ENCODE assay signal across 33 cellular contexts in genomic region chr16:18933501-18933900, GRCh38. TPM values are rescaled to one million over a fixed set of nuclear protein-coding genes. Genes with fewer than 3 reads are reported as not detected.
DNase-seq lines count a peak whose midpoint lies in the region; ATAC-seq and TF ChIP-seq lines count a peak whose summit lies in the region.
"Had no signal": no experiment of that assay in that cellular context is flagged by ENCODE, and none has a peak within 500 bp of the region (broad histone marks: within the 10 kb centered on the region; RNA-seq: fewer than 3 reads in every experiment).

No MANE protein-coding gene starts in this region.

- H3K4me3 ChIP-seq in SK-N-SH (ENCODE audit: low read depth in 2 of 2, low read length in 1 of 2) (no peak overlapping the region), HEK293 (ENCODE audit: low read depth, low read length) (no peak overlapping the region), gastrocnemius medialis (no peak overlapping the region)
- H3K4me3 ChIP-seq: A549, esophagus squamous epithelium, hepatocyte, lower lobe of right lung, mucosa of descending colon, PC-9, vagina had no signal

- no peaks in the 10 kb centered on the region for H3K27me3 ChIP-seq in SK-N-SH (ENCODE audit: insufficient read depth)
- H3K27me3 ChIP-seq in gastrocnemius medialis: no peaks in the 10 kb centered on the region
- H3K27me3 ChIP-seq: esophagus squamous epithelium, hepatocyte, vagina had no signal

- CTCF ChIA-PET in SK-N-SH (lab: Yijun Ruan, JAX): no interaction called here
- CTCF ChIA-PET in HEK293 (lab: Yijun Ruan, JAX): interaction anchor here (0.6 to 0.9 kb wide), 2 partner anchors 36 to 132 kb away, joined by 3 to 4 read pairs; partner anchors contain the start of gene ARL6IP1
- CTCF ChIA-PET in WTC11 (lab: Charles Lee): no interaction called here

- no peaks in the 10 kb centered on the region for H3K9me2 ChIP-seq in SK-N-SH

- 62% methylated on average over 1 of the region's 1 CpG for WGBS in SK-N-SH (ENCODE audit: low lambda C conversion rate)

- DNase-seq in SK-N-SH (no peak), gastrocnemius medialis (no peak), WTC11 (ENCODE audit: low spot score) (no peak), NCI-H1417 treated with DMSO at 0.1 percent for 48 hours (lab: John Stamatoyannopoulos, UW) (no peak), pons (ENCODE audit: low spot score) (no peak)
- no peak for DNase-seq in central memory CD8-positive, alpha-beta T cell (ENCODE audit: low spot score in 2 of 2)
- DNase-seq: activated CD4-positive, alpha-beta T cell treated with anti-CD3 and anti-CD28 coated beads for 4 hours; AML-193; amygdala; CD4-positive, CD25-positive, alpha-beta regulatory T cell; esophagus squamous epithelium; foreskin melanocyte; kidney glomerular epithelial cell; lower lobe of right lung; mucosa of descending colon; natural killer cell; NCI-H510A treated with DMSO at 0.1 percent for 48 hours; nucleus accumbens; PC-9; SHP77; small intestine; stimulated activated naive CD4-positive, alpha-beta T cell treated with Interleukin-2 at 50 U/mL for 16 hours had no signal

- TF ChIP-seq CTCF in SK-N-SH (IDR thresholded peaks at IDR 0.05) (no peak), HEK293 (tag by site-specific recombination; IDR thresholded peaks at IDR 0.05) (no peak), gastrocnemius medialis (IDR thresholded peaks at IDR 0.05 in 4 of 5, conservative IDR thresholded peaks at IDR 0.05 in 1 of 5) (no peak), WTC11 (IDR thresholded peaks at IDR 0.05) (no peak)

- H3K27ac Mint-ChIP-seq in central memory CD8-positive, alpha-beta T cell (ENCODE audit: low read depth): peak overlapping the region; percentile 65
- H3K27ac Mint-ChIP-seq in WTC11: no peak overlapping the region
- H3K27ac Mint-ChIP-seq: activated naive CD4-positive, alpha-beta T cell treated with anti-CD3 and anti-CD28 coated beads, Interleukin-2, amount 50 U/mL, for 72 hours; activated T-helper 17 cell treated with anti-CD3 and anti-CD28 coated beads, Interleukin-2, amount 50 U/mL, for 72 hours; CD4-positive, CD25-positive, alpha-beta regulatory T cell; dendritic cell treated with granulocyte-macrophage colony-stimulating factor and Interleukin-4, amounts not matched to agents 40 ng/mL and 50 ng/mL, for 4 days; natural killer cell; T-helper 2 cell treated with Interferon-gamma antibody and Interleukin-4, amounts not matched to agents 5 μg/mL and 100 μg/mL, for 36 hours had no signal

- H3K4me2 ChIP-seq in SK-N-SH: 0 out of 2 replicates have a peak overlapping the region, but pooled peaks have one; percentile 21
- H3K4me2 ChIP-seq: hepatocyte, PC-9 had no signal

- H3K9me3 Mint-ChIP-seq in central memory CD8-positive, alpha-beta T cell: no peaks in the 10 kb centered on the region
- H3K9me3 Mint-ChIP-seq in WTC11: no peaks in the 10 kb centered on the region
- H3K9me3 Mint-ChIP-seq: activated naive CD4-positive, alpha-beta T cell treated with anti-CD3 and anti-CD28 coated beads, Interleukin-2, amount 50 U/mL, for 72 hours; activated T-helper 17 cell treated with anti-CD3 and anti-CD28 coated beads, Interleukin-2, amount 50 U/mL, for 72 hours; dendritic cell treated with granulocyte-macrophage colony-stimulating factor and Interleukin-4, amounts not matched to agents 40 ng/mL and 50 ng/mL, for 4 days; IgD-negative memory B cell; natural killer cell; T-helper 2 cell treated with Interferon-gamma antibody and Interleukin-4, amounts not matched to agents 5 μg/mL and 100 μg/mL, for 36 hours had no signal

- POLR2A ChIA-PET in SK-N-SH (lab: Yijun Ruan, JAX): no interaction called here
- POLR2A ChIA-PET in HEK293 (lab: Yijun Ruan, JAX): no interaction called here
- POLR2A ChIA-PET in WTC11 (lab: Charles Lee): no interaction called here

- TF ChIP-seq POLR2A in gastrocnemius medialis (IDR thresholded peaks at IDR 0.05): no peak

- intact Hi-C loops in gastrocnemius medialis (cut with DNase I; ENCODE audit: low total_unique reads): no loop called here

- ATAC-seq in SK-N-SH treated with all-trans-retinoic acid at 6 μM for 48 hours (no peak), gastrocnemius medialis (no peak), WTC11 (no peak)
- ATAC-seq in central memory CD8-positive, alpha-beta T cell (replicated peaks; ENCODE audit: extremely low read depth, poor library complexity, severe bottlenecking): no peak
- ATAC-seq: A549; activated naive CD4-positive, alpha-beta T cell treated with anti-CD3 and anti-CD28 coated beads, Interleukin-2, amount 50 U/mL, for 72 hours; activated T-helper 17 cell treated with anti-CD3 and anti-CD28 coated beads, Interleukin-2, amount 50 U/mL, for 72 hours; HCT116; lower lobe of right lung; mucosa of descending colon; natural killer cell had no signal

- in situ Hi-C loops in gastrocnemius medialis (cut with MboI; ENCODE audit: low sequenced_read_pairs in 4 of 4): no loop called here

- no peaks in the 10 kb centered on the region for H4K20me1 ChIP-seq in SK-N-SH (ENCODE audit: insufficient read depth)

- no peak for TF ChIP-seq EP300 in SK-N-SH (IDR thresholded peaks at IDR 0.05; ENCODE audit: borderline replicate concordance in 1 of 2, low read depth in 1 of 2, low read length in 1 of 2)

- H3K4me3 Mint-ChIP-seq in central memory CD8-positive, alpha-beta T cell: no peak overlapping the region
- H3K4me3 Mint-ChIP-seq in WTC11: no peak overlapping the region
- H3K4me3 Mint-ChIP-seq: activated T-helper 17 cell treated with anti-CD3 and anti-CD28 coated beads, Interleukin-2, amount 50 U/mL, for 72 hours; dendritic cell treated with granulocyte-macrophage colony-stimulating factor and Interleukin-4, amounts not matched to agents 40 ng/mL and 50 ng/mL, for 4 days; IgD-negative memory B cell; natural killer cell; T-helper 2 cell treated with Interferon-gamma antibody and Interleukin-4, amounts not matched to agents 5 μg/mL and 100 μg/mL, for 36 hours had no signal

- H3K9me3 ChIP-seq in SK-N-SH (no peaks in the 10 kb centered on the region), HEK293 (ENCODE audit: control insufficient read depth, insufficient read depth, low read depth, low read length) (no peaks in the 10 kb centered on the region), gastrocnemius medialis (no peaks in the 10 kb centered on the region)
- H3K9me3 ChIP-seq: A549, esophagus squamous epithelium, lower lobe of right lung, mucosa of descending colon, vagina had no signal

- H3K9ac ChIP-seq in SK-N-SH: no peak overlapping the region

- H3K27ac ChIP-seq in SK-N-SH (ENCODE audit: low read depth in 2 of 2, low read length in 1 of 2) (no peak overlapping the region), HEK293 (ENCODE audit: extremely low read depth, low read depth, low read length) (no peak overlapping the region), gastrocnemius medialis (peak overlapping the region; percentile 90 to 95 (median 91))
- H3K27ac ChIP-seq: hepatocyte, lower lobe of right lung, PC-9, vagina had no signal

- H2AFZ ChIP-seq in SK-N-SH (ENCODE audit: low read depth): 0 out of 2 replicates have a peak overlapping the region, but pooled peaks have one; percentile 40
- H2AFZ ChIP-seq: hepatocyte, PC-9 had no signal

- no peaks in the 10 kb centered on the region for H3K36me3 ChIP-seq in SK-N-SH (replicated peaks in 1 of 2; ENCODE audit: control insufficient read depth in 1 of 2, insufficient read depth in 2 of 2, low read length in 1 of 2)
- H3K36me3 ChIP-seq in HEK293 (ENCODE audit: control insufficient read depth in 2 of 2, insufficient read depth in 1 of 2, low read length in 2 of 2): no peaks in the 10 kb centered on the region
- H3K36me3 ChIP-seq in gastrocnemius medialis: no peaks in the 10 kb centered on the region
- H3K36me3 ChIP-seq: esophagus squamous epithelium, lower lobe of right lung, vagina had no signal

- peaks cover 7% of the 10 kb centered on the region for H3K27me3 Mint-ChIP-seq in central memory CD8-positive, alpha-beta T cell
- H3K27me3 Mint-ChIP-seq in WTC11 (ENCODE audit: low read depth): no peaks in the 10 kb centered on the region; the same call in 1 of the 2 replicates
- H3K27me3 Mint-ChIP-seq: activated T-helper 17 cell treated with anti-CD3 and anti-CD28 coated beads, Interleukin-2, amount 50 U/mL, for 72 hours; CD4-positive, CD25-positive, alpha-beta regulatory T cell had no signal

- no peaks in the 10 kb centered on the region for H3K4me1 Mint-ChIP-seq in central memory CD8-positive, alpha-beta T cell
- peaks cover 15% of the 10 kb centered on the region; the same call in 1 of the 2 replicates for H3K4me1 Mint-ChIP-seq in WTC11
- H3K4me1 Mint-ChIP-seq: activated T-helper 17 cell treated with anti-CD3 and anti-CD28 coated beads, Interleukin-2, amount 50 U/mL, for 72 hours; natural killer cell had no signal

- peaks cover 11% of the 10 kb centered on the region for H3F3A ChIP-seq in SK-N-SH (replicated peaks; ENCODE audit: insufficient read depth)

- no peaks in the 10 kb centered on the region for H3K4me1 ChIP-seq in SK-N-SH (ENCODE audit: control insufficient read depth in 1 of 2, insufficient read depth in 2 of 2, low read depth in 1 of 2, low read length in 1 of 2)
- H3K4me1 ChIP-seq in HEK293 (ENCODE audit: control insufficient read depth, insufficient read depth, low read length): no peaks in the 10 kb centered on the region
- peaks cover 24 to 30% of the 10 kb centered on the region in 2 donors for H3K4me1 ChIP-seq in gastrocnemius medialis
- H3K4me1 ChIP-seq: lower lobe of right lung, vagina had no signal

- no peaks in the 10 kb centered on the region for H3K36me3 Mint-ChIP-seq in central memory CD8-positive, alpha-beta T cell (ENCODE audit: insufficient read depth)
- H3K36me3 Mint-ChIP-seq in WTC11: no peaks in the 10 kb centered on the region
- H3K36me3 Mint-ChIP-seq: activated naive CD4-positive, alpha-beta T cell treated with anti-CD3 and anti-CD28 coated beads, Interleukin-2, amount 50 U/mL, for 72 hours; CD4-positive, CD25-positive, alpha-beta regulatory T cell; natural killer cell had no signal

- no peaks in the 10 kb centered on the region for H3K79me2 ChIP-seq in SK-N-SH (ENCODE audit: insufficient read depth)
- H3K79me2 ChIP-seq: hepatocyte had no signal

- no peak for TF ChIP-seq RAD21 in SK-N-SH (IDR thresholded peaks at IDR 0.05; ENCODE audit: low read length)

TF ChIP-seq in SK-N-SH, 30 proteins besides CTCF, POLR2A, EP300 and RAD21 (continues in another document):
- no peak for TF ChIP-seq TCF12 (IDR thresholded peaks at IDR 0.05)

TF ChIP-seq in SK-N-SH treated with all-trans-retinoic acid at 6 μM for 48 hours, 23 proteins besides CTCF, POLR2A, EP300 and RAD21 (continues in another document):
- no peak for TF ChIP-seq ISL1 (CRISPR knock-in tag; IDR thresholded peaks at IDR 0.05)

RNA-seq across cellular contexts. Expression of gene SMG1, which starts 7.3 kb away (rescaled TPM):
- 11.2 and 14.8 TPM in 2 replicates for polyA plus RNA-seq in SK-N-SH (2012; rRNA removed)
- 11.7 and 12.4 TPM in 2 replicates for polyA plus RNA-seq in SK-N-SH (2012; cell fraction: cytosol; rRNA removed)
- polyA plus RNA-seq in SK-N-SH (2012; cell fraction: nucleus; rRNA removed): 16.9 and 32.5 TPM in 2 replicates
- 100 to 1,000 TPM in 3 of 4 donors, 10 to 100 TPM in 1; 88.5 to 183 (median 159) TPM for total RNA-seq in gastrocnemius medialis
- 67.3 to 80.8 TPM (median 72.2 TPM) in 3 replicates for total RNA-seq in WTC11 (2021)

RNA-seq across cellular contexts. Expression of gene TMC7, which starts 50.2 kb away (rescaled TPM):
- 0.66 and 0.93 TPM in 2 replicates for polyA plus RNA-seq in SK-N-SH (2012; rRNA removed)
- 0.70 and 0.90 TPM in 2 replicates for polyA plus RNA-seq in SK-N-SH (2012; cell fraction: cytosol; rRNA removed)
- 1.5 and 1.7 TPM in 2 replicates for polyA plus RNA-seq in SK-N-SH (2012; cell fraction: nucleus; rRNA removed)
- total RNA-seq in gastrocnemius medialis (under 1 TPM in 3 of 4 donors, not detected in 1; 0.31 to 0.72 (median 0.64) TPM), WTC11 (2021) (2.5 to 3.7 TPM (median 3.6 TPM) in 3 replicates)
- total RNA-seq: activated naive CD4-positive, alpha-beta T cell treated with anti-CD3 and anti-CD28 coated beads, Interleukin-2, amount 50 U/mL, for 72 hours; activated T-helper 17 cell treated with anti-CD3 and anti-CD28 coated beads, Interleukin-2, amount 50 U/mL, for 72 hours; CD4-positive, CD25-positive, alpha-beta regulatory T cell; natural killer cell had no signal
- polyA plus RNA-seq: IgD-negative memory B cell had no signal

Comparison
In these comparisons a context has a peak if more than half of its experiments do, and no peak if none do; other contexts are left out.
1. H3K27ac ChIP-seq: peak in gastrocnemius medialis (4 of 4); none in SK-N-SH (0 of 2) and HEK293 (single experiment).